20 cellular contexts compared by ENCODE assay signal in genomic region chr4:69713593-69713992, GRCh38. TPM values are rescaled to one million over a fixed set of nuclear protein-coding genes. Genes with fewer than 3 reads are reported as not detected.
A peak's percentile ranks its signal among the peaks of the same experiment; 100 is the strongest.
DNase-seq lines count a peak whose midpoint lies in the region; ATAC-seq, FAIRE-seq and TF ChIP-seq lines count a peak whose summit lies in the region.
"Had no signal": no experiment of that assay in that cellular context is flagged by ENCODE, and none has a peak within 500 bp of the region (broad histone marks: within the 10 kb centered on the region; RNA-seq: fewer than 3 reads in every experiment).

No MANE protein-coding gene starts in this region.

- peaks cover 6% of the 10 kb centered on the region for H3K4me1 Mint-ChIP-seq in WTC11
- H3K4me1 Mint-ChIP-seq: activated T-helper 17 cell treated with anti-CD3 and anti-CD28 coated beads, Interleukin-2, amount 50 U/mL, for 72 hours; neural progenitor cell; stimulated activated naive B cell treated with anti-CD40 and anti-IgM and Interleukin-4, amounts not matched to agents 10 μg/mL and 1 μg/mL and 100 μg/mL, for 72 hours had no signal

- 83 to 85% methylated on average over 2 of the region's 2 CpGs for WGBS in gastroesophageal sphincter (ENCODE audit: low coverage in 1 of 2), 2 donors

- no peaks in the 10 kb centered on the region for H3K9me3 ChIP-seq in gastroesophageal sphincter
- H3K9me3 ChIP-seq in A673 (ENCODE audit: low read depth, low read length, poor library complexity, severe bottlenecking) = no peaks in the 10 kb centered on the region
- no peaks in the 10 kb centered on the region for H3K9me3 ChIP-seq in MM.1S (replicated peaks; ENCODE audit: insufficient read depth, low read length)
- H3K9me3 ChIP-seq: esophagus squamous epithelium, uterus had no signal

- H3K27me3 Mint-ChIP-seq in WTC11 (ENCODE audit: low read depth) = no peaks in the 10 kb centered on the region
- H3K27me3 Mint-ChIP-seq: activated CD8-positive, alpha-beta T cell treated with anti-CD3 and anti-CD28 coated beads for 36 hours; activated T-helper 17 cell treated with anti-CD3 and anti-CD28 coated beads, Interleukin-2, amount 50 U/mL, for 72 hours; dendritic cell treated with granulocyte-macrophage colony-stimulating factor and Interleukin-4, amounts not matched to agents 40 ng/mL and 50 ng/mL, for 4 days; stimulated activated naive B cell treated with anti-CD40 and anti-IgM and Interleukin-4, amounts not matched to agents 10 μg/mL and 1 μg/mL and 100 μg/mL, for 72 hours had no signal

- H2AFZ ChIP-seq in MM.1S (ENCODE audit: low read length) = no peak overlapping the region
- H2AFZ ChIP-seq: neural progenitor cell had no signal

- TF ChIP-seq POLR2A in gastroesophageal sphincter (IDR thresholded peaks at IDR 0.05) (no peak), GM12891 (IDR thresholded peaks at IDR 0.05; ENCODE audit: low read depth, low read length) (no peak)

- TF ChIP-seq CTCF in WTC11 (IDR thresholded peaks at IDR 0.05) = no peak
- no peak for TF ChIP-seq CTCF in gastroesophageal sphincter (IDR thresholded peaks at IDR 0.05)
- no peak for TF ChIP-seq CTCF in A673 (conservative IDR thresholded peaks at IDR 0.05; ENCODE audit: low read depth, low read length)
- no peak for TF ChIP-seq CTCF in MM.1S (IDR thresholded peaks at IDR 0.05; ENCODE audit: low read length)

- CTCF ChIA-PET in WTC11 (lab: Charles Lee) = no interaction called here
- CTCF ChIA-PET in A673 (lab: Charles Lee) = no interaction called here

- no peak overlapping the region for H3K27ac ChIP-seq in gastroesophageal sphincter
- no peak overlapping the region for H3K27ac ChIP-seq in A673 (ENCODE audit: low read depth, low read length, poor library complexity, severe bottlenecking)
- no peak overlapping the region for H3K27ac ChIP-seq in MM.1S (ENCODE audit: low read length)
- H3K27ac ChIP-seq: BLaER1, esophagus squamous epithelium, neural progenitor cell, uterus had no signal

- H3K9me3 Mint-ChIP-seq in WTC11 = peaks cover 31% of the 10 kb centered on the region

- POLR2A ChIA-PET in WTC11 (lab: Charles Lee) = no interaction called here
- POLR2A ChIA-PET in A673 (lab: Charles Lee; ENCODE audit: low non-redundant PET) = no interaction called here

- no peaks in the 10 kb centered on the region for H3F3A ChIP-seq in MM.1S (ENCODE audit: insufficient read depth, low read length)

- no peaks in the 10 kb centered on the region for H3K27me3 ChIP-seq in gastroesophageal sphincter
- H3K27me3 ChIP-seq in A673 (replicated peaks; ENCODE audit: insufficient read depth, low read depth, low read length, poor library complexity) = no peaks in the 10 kb centered on the region
- H3K27me3 ChIP-seq in MM.1S (replicated peaks; ENCODE audit: insufficient read depth, low read length) = no peaks in the 10 kb centered on the region
- H3K27me3 ChIP-seq: BLaER1, esophagus squamous epithelium, neural progenitor cell, uterus had no signal

- ATAC-seq in WTC11 (no peak), gastroesophageal sphincter (peak; percentile 71), HG03342 (IDR thresholded peaks at IDR 0.05; ENCODE audit: unreplicated experiment) (no peak)
- ATAC-seq: activated CD8-positive, alpha-beta T cell treated with anti-CD3 and anti-CD28 coated beads for 36 hours; activated T-helper 17 cell treated with anti-CD3 and anti-CD28 coated beads, Interleukin-2, amount 50 U/mL, for 72 hours; stimulated activated naive B cell treated with anti-CD40 and anti-IgM and Interleukin-4, amounts not matched to agents 10 μg/mL and 1 μg/mL and 100 μg/mL, for 72 hours had no signal

- H3K4me1 ChIP-seq in gastroesophageal sphincter (no peaks in the 10 kb centered on the region), A673 (ENCODE audit: insufficient read depth, low read length, poor library complexity, severe bottlenecking) (peaks cover 3% of the 10 kb centered on the region), MM.1S (ENCODE audit: low read length) (no peaks in the 10 kb centered on the region)
- H3K4me1 ChIP-seq: BLaER1, neural progenitor cell, uterus had no signal

- H3K9ac ChIP-seq in MM.1S (ENCODE audit: low read length) = no peak overlapping the region
- H3K9ac ChIP-seq: BLaER1, neural progenitor cell had no signal

- peaks cover 16% of the 10 kb centered on the region for H3K36me3 Mint-ChIP-seq in WTC11
- H3K36me3 Mint-ChIP-seq: neural progenitor cell; stimulated activated naive B cell treated with anti-CD40 and anti-IgM and Interleukin-4, amounts not matched to agents 10 μg/mL and 1 μg/mL and 100 μg/mL, for 72 hours had no signal

- peak; percentile 11 to 12 for DNase-seq in Kasumi-1 (lab: John Stamatoyannopoulos, UW)
- no peak for DNase-seq in WTC11 (ENCODE audit: low spot score)
- peak; percentile 81 for DNase-seq in skeletal muscle cell (ENCODE audit: low read depth)
- DNase-seq in A673 (ENCODE audit: low spot score) = no peak
- no peak for DNase-seq in GM12891 (ENCODE audit: insufficient read length, low spot score)
- DNase-seq in MM.1S = no peak
- DNase-seq: activated CD8-positive, alpha-beta T cell treated with anti-CD3 and anti-CD28 coated beads for 36 hours; esophagus squamous epithelium; NCI-H1092 treated with DMSO at 0.1 percent for 48 hours; NK-92 treated with Interleukin-12 subunit alpha and Interleukin-12 subunit beta, amount 100 ng/mL, for 24 hours; stimulated activated naive B cell treated with anti-CD40 and anti-IgM and Interleukin-4, amounts not matched to agents 10 μg/mL and 1 μg/mL and 100 μg/mL, for 72 hours; uterus had no signal

- H3K4me2 ChIP-seq in MM.1S (ENCODE audit: low read depth, low read length) = no peak overlapping the region
- H3K4me2 ChIP-seq: BLaER1, neural progenitor cell had no signal

- no peak for TF ChIP-seq EP300 in gastroesophageal sphincter (IDR thresholded peaks at IDR 0.05)

- BruUV-seq in A673 (replicated peaks; lab: Mats Ljungman, UMichigan) = no TSS peak

- FAIRE-seq in GM12891 (lab: Jason Lieb, UNC) = no peak

- no peak overlapping the region for H3K4me3 Mint-ChIP-seq in WTC11
- H3K4me3 Mint-ChIP-seq: activated CD8-positive, alpha-beta T cell treated with anti-CD3 and anti-CD28 coated beads for 36 hours; activated T-helper 17 cell treated with anti-CD3 and anti-CD28 coated beads, Interleukin-2, amount 50 U/mL, for 72 hours; dendritic cell treated with granulocyte-macrophage colony-stimulating factor and Interleukin-4, amounts not matched to agents 40 ng/mL and 50 ng/mL, for 4 days; neural progenitor cell; stimulated activated naive B cell treated with anti-CD40 and anti-IgM and Interleukin-4, amounts not matched to agents 10 μg/mL and 1 μg/mL and 100 μg/mL, for 72 hours had no signal

- H4K20me1 ChIP-seq in MM.1S (ENCODE audit: insufficient read depth, low read length) = no peaks in the 10 kb centered on the region
- H4K20me1 ChIP-seq: BLaER1 had no signal

- H3K36me3 ChIP-seq in gastroesophageal sphincter = no peaks in the 10 kb centered on the region
- no peaks in the 10 kb centered on the region for H3K36me3 ChIP-seq in A673 (ENCODE audit: insufficient read depth, low read length, poor library complexity, severe bottlenecking)
- H3K36me3 ChIP-seq in MM.1S (replicated peaks; ENCODE audit: insufficient read depth, low read length) = no peaks in the 10 kb centered on the region
- H3K36me3 ChIP-seq: BLaER1, esophagus squamous epithelium, neural progenitor cell, uterus had no signal

- no peak overlapping the region for H3K27ac Mint-ChIP-seq in WTC11
- H3K27ac Mint-ChIP-seq: activated CD8-positive, alpha-beta T cell treated with anti-CD3 and anti-CD28 coated beads for 36 hours; activated T-helper 17 cell treated with anti-CD3 and anti-CD28 coated beads, Interleukin-2, amount 50 U/mL, for 72 hours; dendritic cell treated with granulocyte-macrophage colony-stimulating factor and Interleukin-4, amounts not matched to agents 40 ng/mL and 50 ng/mL, for 4 days; neural progenitor cell; stimulated activated naive B cell treated with anti-CD40 and anti-IgM and Interleukin-4, amounts not matched to agents 10 μg/mL and 1 μg/mL and 100 μg/mL, for 72 hours had no signal

- no peaks in the 10 kb centered on the region for H3K79me2 ChIP-seq in MM.1S (ENCODE audit: low read length)

- intact Hi-C loops in A673 (cut with micrococcal nuclease; ENCODE audit: unreplicated experiment) = no loop called here

- H3K4me3 ChIP-seq in gastroesophageal sphincter (no peak overlapping the region), skeletal muscle cell (ENCODE audit: low read depth, low read length) (no peak overlapping the region), A673 (ENCODE audit: low read depth, low read length, poor library complexity, severe bottlenecking) (no peak overlapping the region), MM.1S (ENCODE audit: low read length) (no peak overlapping the region)
- H3K4me3 ChIP-seq: BLaER1, esophagus squamous epithelium, neural progenitor cell, uterus had no signal

- H3K9me2 ChIP-seq in MM.1S (replicated peaks; ENCODE audit: insufficient read depth, low read length) = no peaks in the 10 kb centered on the region

TF ChIP-seq in WTC11, 78 proteins besides CTCF, POLR2A, EP300 and RAD21 (continues in another document):
- TF ChIP-seq, protein P1, sequence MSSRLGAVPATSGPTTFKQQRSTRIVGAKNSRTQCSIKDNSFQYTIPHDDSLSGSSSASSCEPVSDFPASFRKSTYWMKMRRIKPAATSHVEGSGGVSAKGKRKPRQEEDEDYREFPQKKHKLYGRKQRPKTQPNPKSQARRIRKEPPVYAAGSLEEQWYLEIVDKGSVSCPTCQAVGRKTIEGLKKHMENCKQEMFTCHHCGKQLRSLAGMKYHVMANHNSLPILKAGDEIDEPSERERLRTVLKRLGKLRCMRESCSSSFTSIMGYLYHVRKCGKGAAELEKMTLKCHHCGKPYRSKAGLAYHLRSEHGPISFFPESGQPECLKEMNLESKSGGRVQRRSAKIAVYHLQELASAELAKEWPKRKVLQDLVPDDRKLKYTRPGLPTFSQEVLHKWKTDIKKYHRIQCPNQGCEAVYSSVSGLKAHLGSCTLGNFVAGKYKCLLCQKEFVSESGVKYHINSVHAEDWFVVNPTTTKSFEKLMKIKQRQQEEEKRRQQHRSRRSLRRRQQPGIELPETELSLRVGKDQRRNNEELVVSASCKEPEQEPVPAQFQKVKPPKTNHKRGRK (CRISPR knock-in tag; IDR thresholded peaks at IDR 0.05; ENCODE audit: borderline replicate concordance) = no peak

TF ChIP-seq in GM12891, 5 proteins besides CTCF, POLR2A, EP300 and RAD21:
- no peak for TF ChIP-seq TAF1 (IDR thresholded peaks at IDR 0.05; ENCODE audit: low read depth, low read length)
- TF ChIP-seq POU2F2 (IDR thresholded peaks at IDR 0.05; ENCODE audit: low read depth, low read length) = no peak
- no peak for TF ChIP-seq POLR2AphosphoS5 (IDR thresholded peaks at IDR 0.05; ENCODE audit: low read depth, low read length)
- no peak for TF ChIP-seq PAX5 (IDR thresholded peaks at IDR 0.05; ENCODE audit: insufficient read depth, low read length, severe bottlenecking)
- no peak for TF ChIP-seq SPI1 (IDR thresholded peaks at IDR 0.05; ENCODE audit: low read depth, low read length)

RNA-seq across cellular contexts. Expression of gene SULT1B1, which starts 46.8 kb away (rescaled TPM):
- total RNA-seq in WTC11 (2021) (0.02 to 0.14 TPM (median 0.04 TPM) in 3 replicates), gastroesophageal sphincter (1 to 10 TPM in 1 of 4 donors, under 1 TPM in 3; 0.27 to 1.3 (median 0.87) TPM), A673 (2021) (1.8 and 2.1 TPM in 2 replicates)
- not detected for polyA plus RNA-seq in GM12891 (2012; ENCODE audit: low read depth, missing spikeins)
- total RNA-seq: HT-29, SK-MEL-5 had no signal

Comparison
In these comparisons a context has a peak if more than half of its experiments do, and no peak if none do; other contexts are left out.
1. DNase-seq: peak in Kasumi-1 (2 of 2) and skeletal muscle cell (single experiment); none in WTC11 (single experiment), A673 (single experiment), GM12891 (single experiment) and MM.1S (single experiment).